Comparison of ENCODE assay signal across 16 cellular contexts in the genomic region with DNA sequence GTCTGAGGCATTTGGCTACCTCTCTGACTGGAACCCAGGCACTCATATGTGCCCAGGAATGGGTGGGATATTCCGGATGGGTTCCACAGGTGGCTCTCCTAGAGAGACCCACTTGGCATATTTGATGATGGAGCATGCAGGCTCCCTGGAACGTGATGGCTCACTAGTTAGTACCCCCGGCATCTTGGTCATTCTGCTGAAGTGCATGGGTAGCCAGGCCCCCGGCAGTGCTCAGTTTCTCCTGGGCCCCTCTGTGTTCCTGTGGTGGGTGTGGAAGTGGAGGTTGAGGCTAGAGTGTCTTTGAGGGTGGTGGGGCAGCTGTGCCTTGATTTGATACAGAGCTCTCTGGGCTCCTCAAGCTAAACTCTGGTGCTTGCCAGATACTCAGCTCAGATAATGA. TPM values are rescaled to one million over a fixed set of nuclear protein-coding genes. Genes with fewer than 3 reads are reported as not detected.
DNase-seq lines count a peak whose midpoint lies in the region; ATAC-seq and TF ChIP-seq lines count a peak whose summit lies in the region.
"Had no signal": no experiment of that assay in that cellular context is flagged by ENCODE, and none has a peak within 500 bp of the region (broad histone marks: within the 10 kb centered on the region; RNA-seq: fewer than 3 reads in every experiment).

No MANE protein-coding gene starts in this region.

- no peak for TF ChIP-seq POLR2A in esophagus squamous epithelium (IDR thresholded peaks at IDR 0.05)

- H3K4me1 ChIP-seq in naive thymus-derived CD4-positive, alpha-beta T cell (ENCODE audit: control insufficient read depth in 2 of 2, insufficient read depth in 2 of 2, low read length in 2 of 2), result peaks cover 5 to 24% of the 10 kb centered on the region in 2 donors
- H3K4me1 ChIP-seq in esophagus squamous epithelium, result peaks cover 0 to 3% (median 0%) of the 10 kb centered on the region in 3 donors
- H3K4me1 ChIP-seq: HAP-1 had no signal

- no peak for TF ChIP-seq CTCF in CD4-positive, alpha-beta T cell (IDR thresholded peaks at IDR 0.05)
- no peak for TF ChIP-seq CTCF in esophagus squamous epithelium (IDR thresholded peaks at IDR 0.05)

- no peak overlapping the region for H3K27ac ChIP-seq in CD4-positive, alpha-beta T cell (ENCODE audit: low read depth, low read length)
- H3K27ac ChIP-seq in naive thymus-derived CD4-positive, alpha-beta T cell (ENCODE audit: low read depth, low read length), result no peak overlapping the region
- no peak overlapping the region for H3K27ac ChIP-seq in esophagus squamous epithelium
- H3K27ac ChIP-seq: BLaER1 treated with 17β-estradiol and CSF1 and Interleukin-3, amounts not matched to agents 10 nM and 100 nM had no signal

- H3K4me3 Mint-ChIP-seq in activated CD4-positive, alpha-beta memory T cell treated with anti-CD3 and anti-CD28 coated beads for 36 hours, result no peak overlapping the region
- H3K4me3 Mint-ChIP-seq in activated CD4-positive, alpha-beta memory T cell treated with anti-CD3 and anti-CD28 coated beads, Interleukin-2, amount 10 ng/mL, durations not matched to agents 7 days and 5 days, result no peak overlapping the region
- H3K4me3 Mint-ChIP-seq in CD4-positive, alpha-beta T cell, result no peak overlapping the region
- H3K4me3 Mint-ChIP-seq in T-cell, result no peak overlapping the region
- H3K4me3 Mint-ChIP-seq in naive thymus-derived CD4-positive, alpha-beta T cell, result no peak overlapping the region
- no peak overlapping the region for H3K4me3 Mint-ChIP-seq in activated T-helper 1 cell treated with anti-CD3 and anti-CD28 coated beads, Interleukin-12 subunit alpha, Interleukin-12 subunit beta, Interleukin-2, Interleukin-4 antibody, amounts not matched to agents 30 ng/mL and 10 ng/mL and 1 ng/mL, durations not matched to agents 14 hours and 24 hours and 36 hours

- H3K4me1 Mint-ChIP-seq in activated CD4-positive, alpha-beta memory T cell treated with anti-CD3 and anti-CD28 coated beads for 36 hours (ENCODE audit: low read depth), result peaks cover 36% of the 10 kb centered on the region
- peaks cover 45% of the 10 kb centered on the region for H3K4me1 Mint-ChIP-seq in activated CD4-positive, alpha-beta memory T cell treated with anti-CD3 and anti-CD28 coated beads, Interleukin-2, amount 10 ng/mL, durations not matched to agents 7 days and 5 days
- peaks cover 55% of the 10 kb centered on the region for H3K4me1 Mint-ChIP-seq in CD4-positive, alpha-beta T cell (ENCODE audit: low read depth)
- peaks cover 35 to 55% (median 46%) of the 10 kb centered on the region in 3 donors for H3K4me1 Mint-ChIP-seq in T-cell
- H3K4me1 Mint-ChIP-seq in naive thymus-derived CD4-positive, alpha-beta T cell, result peaks cover 24 to 59% (median 50%) of the 10 kb centered on the region in 7 donors
- H3K4me1 Mint-ChIP-seq in activated T-helper 1 cell treated with anti-CD3 and anti-CD28 coated beads, Interleukin-12 subunit alpha, Interleukin-12 subunit beta, Interleukin-2, Interleukin-4 antibody, amounts not matched to agents 30 ng/mL and 10 ng/mL and 1 ng/mL, durations not matched to agents 14 hours and 24 hours and 36 hours (ENCODE audit: low read depth), result peaks cover 38% of the 10 kb centered on the region

- CTCF ChIA-PET in activated CD4-positive, alpha-beta memory T cell treated with anti-CD3 and anti-CD28 coated beads for 36 hours (lab: Charles Lee), result no interaction called here
- CTCF ChIA-PET in activated CD4-positive, alpha-beta memory T cell treated with anti-CD3 and anti-CD28 coated beads, Interleukin-2, amount 10 ng/mL, durations not matched to agents 7 days and 5 days (lab: Charles Lee), result no interaction called here
- CTCF ChIA-PET in CD4-positive, alpha-beta T cell (lab: Charles Lee), result no interaction called here
- CTCF ChIA-PET in T-cell (lab: Charles Lee), result no interaction called here
- CTCF ChIA-PET in naive thymus-derived CD4-positive, alpha-beta T cell (lab: Charles Lee), result no interaction called here

- no peak for ATAC-seq in CD4-positive, alpha-beta T cell (ENCODE audit: poor library complexity)
- ATAC-seq in T-cell (replicated peaks in 1 of 4) (no peak), HG03571 (IDR thresholded peaks at IDR 0.05; ENCODE audit: unreplicated experiment) (no peak)
- ATAC-seq in naive thymus-derived CD4-positive, alpha-beta T cell, result no peak

- POLR2A ChIA-PET in activated CD4-positive, alpha-beta memory T cell treated with anti-CD3 and anti-CD28 coated beads for 36 hours (lab: Charles Lee), result no interaction called here
- POLR2A ChIA-PET in activated CD4-positive, alpha-beta memory T cell treated with anti-CD3 and anti-CD28 coated beads, Interleukin-2, amount 10 ng/mL, durations not matched to agents 7 days and 5 days (lab: Charles Lee), result no interaction called here
- POLR2A ChIA-PET in CD4-positive, alpha-beta T cell (lab: Charles Lee), result interaction anchor here (1.1 kb wide), 1 partner anchor 477 kb away, joined by 3 read pairs; no protein-coding TSS in a partner anchor
- POLR2A ChIA-PET in T-cell (lab: Charles Lee), result no interaction called here
- POLR2A ChIA-PET in naive thymus-derived CD4-positive, alpha-beta T cell (lab: Charles Lee), result no interaction called here

- H3K9me3 Mint-ChIP-seq in activated CD4-positive, alpha-beta memory T cell treated with anti-CD3 and anti-CD28 coated beads for 36 hours, result peaks cover 2% of the 10 kb centered on the region
- H3K9me3 Mint-ChIP-seq in activated CD4-positive, alpha-beta memory T cell treated with anti-CD3 and anti-CD28 coated beads, Interleukin-2, amount 10 ng/mL, durations not matched to agents 7 days and 5 days, result no peaks in the 10 kb centered on the region
- no peaks in the 10 kb centered on the region for H3K9me3 Mint-ChIP-seq in CD4-positive, alpha-beta T cell
- H3K9me3 Mint-ChIP-seq in T-cell, result no peaks in the 10 kb centered on the region
- H3K9me3 Mint-ChIP-seq in naive thymus-derived CD4-positive, alpha-beta T cell, result peaks cover 0 to 4% (median 0%) of the 10 kb centered on the region in 11 donors
- H3K9me3 Mint-ChIP-seq in activated T-helper 1 cell treated with anti-CD3 and anti-CD28 coated beads, Interleukin-12 subunit alpha, Interleukin-12 subunit beta, Interleukin-2, Interleukin-4 antibody, amounts not matched to agents 30 ng/mL and 10 ng/mL and 1 ng/mL, durations not matched to agents 14 hours and 24 hours and 36 hours, result peaks cover 3% of the 10 kb centered on the region
- H3K9me3 Mint-ChIP-seq: CD4-positive, CD25-positive, alpha-beta regulatory T cell had no signal

- H3K27me3 Mint-ChIP-seq in activated CD4-positive, alpha-beta memory T cell treated with anti-CD3 and anti-CD28 coated beads for 36 hours, result no peaks in the 10 kb centered on the region
- no peaks in the 10 kb centered on the region for H3K27me3 Mint-ChIP-seq in activated CD4-positive, alpha-beta memory T cell treated with anti-CD3 and anti-CD28 coated beads, Interleukin-2, amount 10 ng/mL, durations not matched to agents 7 days and 5 days
- H3K27me3 Mint-ChIP-seq in CD4-positive, alpha-beta T cell, result no peaks in the 10 kb centered on the region
- H3K27me3 Mint-ChIP-seq in T-cell, result peaks cover 0 to 8% of the 10 kb centered on the region in 2 donors
- no peaks in the 10 kb centered on the region for H3K27me3 Mint-ChIP-seq in naive thymus-derived CD4-positive, alpha-beta T cell
- no peaks in the 10 kb centered on the region for H3K27me3 Mint-ChIP-seq in activated T-helper 1 cell treated with anti-CD3 and anti-CD28 coated beads, Interleukin-12 subunit alpha, Interleukin-12 subunit beta, Interleukin-2, Interleukin-4 antibody, amounts not matched to agents 30 ng/mL and 10 ng/mL and 1 ng/mL, durations not matched to agents 14 hours and 24 hours and 36 hours (ENCODE audit: insufficient read depth)
- H3K27me3 Mint-ChIP-seq: CD4-positive, CD25-positive, alpha-beta regulatory T cell had no signal

- no peak overlapping the region for H3K4me3 ChIP-seq in naive thymus-derived CD4-positive, alpha-beta T cell (ENCODE audit: low read length)
- H3K4me3 ChIP-seq in esophagus squamous epithelium, result no peak overlapping the region
- H3K4me3 ChIP-seq: BLaER1 treated with 17β-estradiol and CSF1 and Interleukin-3, amounts not matched to agents 10 nM and 100 nM; HAP-1 had no signal

- H3K27ac Mint-ChIP-seq in activated CD4-positive, alpha-beta memory T cell treated with anti-CD3 and anti-CD28 coated beads for 36 hours, result peak overlapping the region; percentile 43
- H3K27ac Mint-ChIP-seq in activated CD4-positive, alpha-beta memory T cell treated with anti-CD3 and anti-CD28 coated beads, Interleukin-2, amount 10 ng/mL, durations not matched to agents 7 days and 5 days, result no peak overlapping the region
- H3K27ac Mint-ChIP-seq in CD4-positive, alpha-beta T cell, result peak overlapping the region; percentile 70
- peak overlapping the region; percentile 61 to 70 for H3K27ac Mint-ChIP-seq in T-cell
- H3K27ac Mint-ChIP-seq in naive thymus-derived CD4-positive, alpha-beta T cell, result peak overlapping the region in 7 of 9 donors; percentile 43 to 81 (median 62)
- H3K27ac Mint-ChIP-seq in activated T-helper 1 cell treated with anti-CD3 and anti-CD28 coated beads, Interleukin-12 subunit alpha, Interleukin-12 subunit beta, Interleukin-2, Interleukin-4 antibody, amounts not matched to agents 30 ng/mL and 10 ng/mL and 1 ng/mL, durations not matched to agents 14 hours and 24 hours and 36 hours, result no peak overlapping the region

- H3K36me3 Mint-ChIP-seq in activated CD4-positive, alpha-beta memory T cell treated with anti-CD3 and anti-CD28 coated beads for 36 hours, result no peaks in the 10 kb centered on the region
- peaks cover 13% of the 10 kb centered on the region for H3K36me3 Mint-ChIP-seq in activated CD4-positive, alpha-beta memory T cell treated with anti-CD3 and anti-CD28 coated beads, Interleukin-2, amount 10 ng/mL, durations not matched to agents 7 days and 5 days (ENCODE audit: low read depth)
- H3K36me3 Mint-ChIP-seq in CD4-positive, alpha-beta T cell (ENCODE audit: low read depth), result peaks cover 6% of the 10 kb centered on the region
- peaks cover 6% of the 10 kb centered on the region for H3K36me3 Mint-ChIP-seq in T-cell
- H3K36me3 Mint-ChIP-seq in naive thymus-derived CD4-positive, alpha-beta T cell, result peaks cover 0 to 16% (median 0%) of the 10 kb centered on the region in 5 donors
- peaks cover 8% of the 10 kb centered on the region for H3K36me3 Mint-ChIP-seq in activated T-helper 1 cell treated with anti-CD3 and anti-CD28 coated beads, Interleukin-12 subunit alpha, Interleukin-12 subunit beta, Interleukin-2, Interleukin-4 antibody, amounts not matched to agents 30 ng/mL and 10 ng/mL and 1 ng/mL, durations not matched to agents 14 hours and 24 hours and 36 hours (ENCODE audit: low read depth)

- no peak for DNase-seq in activated CD4-positive, alpha-beta memory T cell treated with anti-CD3 and anti-CD28 coated beads for 36 hours
- no peak for DNase-seq in activated CD4-positive, alpha-beta memory T cell treated with anti-CD3 and anti-CD28 coated beads, Interleukin-2, amount 10 ng/mL, durations not matched to agents 7 days and 5 days
- no peak for DNase-seq in CD4-positive, alpha-beta T cell
- no peak for DNase-seq in T-cell
- peak in 1 of 9 donors; percentile 9 for DNase-seq in naive thymus-derived CD4-positive, alpha-beta T cell
- no peak for DNase-seq in activated T-helper 1 cell treated with anti-CD3 and anti-CD28 coated beads, Interleukin-12 subunit alpha, Interleukin-12 subunit beta, Interleukin-2, Interleukin-4 antibody, amounts not matched to agents 30 ng/mL and 10 ng/mL and 1 ng/mL, durations not matched to agents 14 hours and 24 hours and 36 hours (ENCODE audit: low spot score)
- DNase-seq in esophagus squamous epithelium (lab: John Stamatoyannopoulos, UW), result no peak
- DNase-seq: ACHN; CD4-positive, CD25-positive, alpha-beta regulatory T cell; COR-L47; DND-41; GDM1; GOT3 had no signal

- H3K9me3 ChIP-seq in CD4-positive, alpha-beta T cell (ENCODE audit: control insufficient read depth, low read length), result no peaks in the 10 kb centered on the region
- H3K9me3 ChIP-seq in naive thymus-derived CD4-positive, alpha-beta T cell (ENCODE audit: control insufficient read depth in 2 of 3, low read length in 3 of 3), result no peaks in the 10 kb centered on the region
- H3K9me3 ChIP-seq in esophagus squamous epithelium, result no peaks in the 10 kb centered on the region
- H3K9me3 ChIP-seq: HAP-1 had no signal

- H3K27me3 ChIP-seq in CD4-positive, alpha-beta T cell (ENCODE audit: control insufficient read depth, insufficient read depth, low read length), result no peaks in the 10 kb centered on the region
- H3K27me3 ChIP-seq in naive thymus-derived CD4-positive, alpha-beta T cell (ENCODE audit: control insufficient read depth in 2 of 2, insufficient read depth in 2 of 2, low read length in 2 of 2), result no peaks in the 10 kb centered on the region
- no peaks in the 10 kb centered on the region for H3K27me3 ChIP-seq in esophagus squamous epithelium

- 82% methylated on average over 4 of the region's 4 CpGs; no CpG with 5 or more reads in 1 of the 2 donors for WGBS in esophagus squamous epithelium, 2 donors

- intact Hi-C loops in activated CD4-positive, alpha-beta memory T cell treated with anti-CD3 and anti-CD28 coated beads for 36 hours (cut with micrococcal nuclease), result loop anchor here (10.0 kb wide), 1 partner anchor 46 kb away; no protein-coding TSS in a partner anchor
- intact Hi-C loops in CD4-positive, alpha-beta T cell (cut with DNase I, micrococcal nuclease), result no loop called here
- intact Hi-C loops in naive thymus-derived CD4-positive, alpha-beta T cell (cut with micrococcal nuclease), result no loop called here
- intact Hi-C loops in activated T-helper 1 cell treated with anti-CD3 and anti-CD28 coated beads, Interleukin-12 subunit alpha, Interleukin-12 subunit beta, Interleukin-2, Interleukin-4 antibody, amounts not matched to agents 30 ng/mL and 10 ng/mL and 1 ng/mL, durations not matched to agents 14 hours and 24 hours and 36 hours (cut with micrococcal nuclease), result no loop called here
- intact Hi-C loops in esophagus squamous epithelium (cut with DNase I), result no loop called here

- H3K36me3 ChIP-seq in naive thymus-derived CD4-positive, alpha-beta T cell (ENCODE audit: control insufficient read depth in 2 of 3, insufficient read depth in 3 of 3, low read length in 3 of 3), result no peaks in the 10 kb centered on the region
- H3K36me3 ChIP-seq in esophagus squamous epithelium, result no peaks in the 10 kb centered on the region
- H3K36me3 ChIP-seq: HAP-1 had no signal

RNA-seq across cellular contexts. Expression of gene NBDY, which starts 29.4 kb away (rescaled TPM):
- 10 to 100 TPM; 45.1 to 50.0 TPM for total RNA-seq in activated CD4-positive, alpha-beta memory T cell treated with anti-CD3 and anti-CD28 coated beads for 36 hours
- total RNA-seq in activated CD4-positive, alpha-beta memory T cell treated with anti-CD3 and anti-CD28 coated beads, Interleukin-2, amount 10 ng/mL, durations not matched to agents 7 days and 5 days, result 10 to 100 TPM; 29.2 to 32.7 TPM
- 10 to 100 TPM; 25.0 to 28.3 TPM for total RNA-seq in CD4-positive, alpha-beta T cell
- 10 to 100 TPM; 28.6 to 39.9 (median 33.8) TPM for total RNA-seq in T-cell
- 10 to 100 TPM; 24.9 to 45.8 (median 31.7) TPM for total RNA-seq in naive thymus-derived CD4-positive, alpha-beta T cell
- 10 to 100 TPM; 56.5 to 91.5 TPM for polyA plus RNA-seq in naive thymus-derived CD4-positive, alpha-beta T cell
- total RNA-seq in activated T-helper 1 cell treated with anti-CD3 and anti-CD28 coated beads, Interleukin-12 subunit alpha, Interleukin-12 subunit beta, Interleukin-2, Interleukin-4 antibody, amounts not matched to agents 30 ng/mL and 10 ng/mL and 1 ng/mL, durations not matched to agents 14 hours and 24 hours and 36 hours, result 29.3 and 36.7 TPM in 2 replicates
- total RNA-seq in esophagus squamous epithelium, result 10 to 100 TPM in 2 of 4 donors, 1 to 10 TPM in 2; 8.3 to 17.7 (median 10.8) TPM

Comparison
In these comparisons a context has a peak if more than half of its experiments do, and no peak if none do; other contexts are left out.
1. H3K27ac Mint-ChIP-seq: peak in activated CD4-positive, alpha-beta memory T cell treated with anti-CD3 and anti-CD28 coated beads for 36 hours (single experiment), CD4-positive, alpha-beta T cell (single experiment), T-cell (2 of 2) and naive thymus-derived CD4-positive, alpha-beta T cell (7 of 9); none in activated CD4-positive, alpha-beta memory T cell treated with anti-CD3 and anti-CD28 coated beads, Interleukin-2, amount 10 ng/mL, durations not matched to agents 7 days and 5 days (single experiment) and activated T-helper 1 cell treated with anti-CD3 and anti-CD28 coated beads, Interleukin-12 subunit alpha, Interleukin-12 subunit beta, Interleukin-2, Interleukin-4 antibody, amounts not matched to agents 30 ng/mL and 10 ng/mL and 1 ng/mL, durations not matched to agents 14 hours and 24 hours and 36 hours (single experiment).